ENCODE assay signal across 1 cellular context in the genomic region with DNA sequence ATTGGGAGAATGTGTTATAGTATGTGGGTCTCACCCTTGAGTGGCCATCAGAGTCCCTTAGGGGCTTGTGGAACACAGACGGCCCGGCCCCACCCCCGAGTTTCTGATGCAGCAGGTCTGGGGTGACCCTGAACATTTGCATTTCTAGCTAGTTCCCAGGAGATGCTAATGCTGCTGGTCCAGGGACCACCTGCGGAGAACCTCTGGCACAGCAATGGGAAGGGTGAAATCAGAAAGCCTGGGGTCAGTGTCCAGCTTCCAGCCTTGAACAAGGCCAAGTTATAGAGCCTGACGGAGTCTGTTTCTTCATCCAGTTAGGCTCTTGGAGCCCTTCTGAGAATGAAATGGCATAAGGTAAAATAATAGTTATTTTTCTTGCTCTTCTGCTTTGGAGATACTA.
TF ChIP-seq lines count a peak whose summit lies in the region.

No MANE protein-coding gene starts in this region.

TF ChIP-seq in GM23338, 12 proteins besides CTCF, POLR2A, EP300 and RAD21 (continued from another document):
- TF ChIP-seq, protein P1, sequence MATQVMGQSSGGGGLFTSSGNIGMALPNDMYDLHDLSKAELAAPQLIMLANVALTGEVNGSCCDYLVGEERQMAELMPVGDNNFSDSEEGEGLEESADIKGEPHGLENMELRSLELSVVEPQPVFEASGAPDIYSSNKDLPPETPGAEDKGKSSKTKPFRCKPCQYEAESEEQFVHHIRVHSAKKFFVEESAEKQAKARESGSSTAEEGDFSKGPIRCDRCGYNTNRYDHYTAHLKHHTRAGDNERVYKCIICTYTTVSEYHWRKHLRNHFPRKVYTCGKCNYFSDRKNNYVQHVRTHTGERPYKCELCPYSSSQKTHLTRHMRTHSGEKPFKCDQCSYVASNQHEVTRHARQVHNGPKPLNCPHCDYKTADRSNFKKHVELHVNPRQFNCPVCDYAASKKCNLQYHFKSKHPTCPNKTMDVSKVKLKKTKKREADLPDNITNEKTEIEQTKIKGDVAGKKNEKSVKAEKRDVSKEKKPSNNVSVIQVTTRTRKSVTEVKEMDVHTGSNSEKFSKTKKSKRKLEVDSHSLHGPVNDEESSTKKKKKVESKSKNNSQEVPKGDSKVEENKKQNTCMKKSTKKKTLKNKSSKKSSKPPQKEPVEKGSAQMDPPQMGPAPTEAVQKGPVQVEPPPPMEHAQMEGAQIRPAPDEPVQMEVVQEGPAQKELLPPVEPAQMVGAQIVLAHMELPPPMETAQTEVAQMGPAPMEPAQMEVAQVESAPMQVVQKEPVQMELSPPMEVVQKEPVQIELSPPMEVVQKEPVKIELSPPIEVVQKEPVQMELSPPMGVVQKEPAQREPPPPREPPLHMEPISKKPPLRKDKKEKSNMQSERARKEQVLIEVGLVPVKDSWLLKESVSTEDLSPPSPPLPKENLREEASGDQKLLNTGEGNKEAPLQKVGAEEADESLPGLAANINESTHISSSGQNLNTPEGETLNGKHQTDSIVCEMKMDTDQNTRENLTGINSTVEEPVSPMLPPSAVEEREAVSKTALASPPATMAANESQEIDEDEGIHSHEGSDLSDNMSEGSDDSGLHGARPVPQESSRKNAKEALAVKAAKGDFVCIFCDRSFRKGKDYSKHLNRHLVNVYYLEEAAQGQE (IDR thresholded peaks at IDR 0.05; ENCODE audit: unreplicated experiment), result no peak
- no peak for TF ChIP-seq JUNB (IDR thresholded peaks at IDR 0.05; ENCODE audit: unreplicated experiment)
- TF ChIP-seq ZNF114 (CRISPR knock-in tag; IDR thresholded peaks at IDR 0.05), result no peak
